25 cellular contexts compared by ENCODE assay signal in the genomic region with DNA sequence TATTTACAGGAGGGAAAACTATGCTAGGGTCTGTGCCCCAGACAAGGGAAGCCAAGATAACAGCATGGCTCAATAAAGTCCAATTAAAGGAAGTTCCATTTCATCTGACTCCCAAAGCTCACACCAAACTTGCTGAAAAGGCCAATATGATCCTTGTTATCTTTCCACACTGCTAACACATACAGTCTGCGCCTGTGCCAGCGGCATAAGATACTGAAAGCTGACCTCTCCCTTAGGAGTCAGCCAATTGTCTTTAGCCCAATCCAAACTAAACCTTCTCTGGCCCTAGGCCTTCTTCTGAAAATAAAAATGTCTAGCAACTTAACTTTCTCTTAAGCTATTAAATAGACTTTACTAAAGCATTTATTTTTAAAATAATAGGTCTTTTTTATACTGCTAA.
"Had no signal": no experiment of that assay in that cellular context is flagged by ENCODE, and none has a peak within 500 bp of the region (broad histone marks: within the 10 kb centered on the region; RNA-seq: fewer than 3 reads in every experiment).

No MANE protein-coding gene starts in this region.

- H3K9me3 ChIP-seq: stomach, suprapubic skin, testis, thoracic aorta, thyroid gland, tibial artery, tibial nerve, transverse colon, upper lobe of left lung, upper lobe of right lung, uterus, vagina had no signal

- H3K36me3 ChIP-seq: stomach, suprapubic skin, thoracic aorta, thyroid gland, tibial artery, tibial nerve, transverse colon, upper lobe of left lung, upper lobe of right lung, uterus, vagina had no signal

- DNase-seq: stimulated activated CD4-positive, alpha-beta T cell treated with anti-CD3 and anti-CD28 coated beads, Interleukin-2, amount 100 ng/mL, for 48 hours; stimulated activated CD4-positive, alpha-beta T cell treated with anti-CD3 and anti-CD28 coated beads, Interleukin-4, amount 100 ng/mL, for 1 hour; stimulated activated CD4-positive, alpha-beta T cell treated with anti-CD3 and anti-CD28 coated beads, Interleukin-4, amount 100 ng/mL, for 24 hours; stimulated activated CD4-positive, alpha-beta T cell treated with anti-CD3 and anti-CD28 coated beads, Interleukin-4, amount 100 ng/mL, for 4 hours; stimulated activated CD8-positive, alpha-beta memory T cell treated with anti-CD3 and anti-CD28 coated beads, Interleukin-4, amount 100 ng/mL, for 48 hours; stimulated activated naive B cell treated with anti-CD40 and anti-IgM and Interleukin-4, amounts not matched to agents 10 μg/mL and 1 μg/mL and 100 μg/mL, for 72 hours; stimulated activated naive CD4-positive, alpha-beta T cell; stimulated activated naive CD4-positive, alpha-beta T cell treated with Interleukin-2 at 50 U/mL for 16 hours; stimulated activated naive CD8-positive, alpha-beta T cell treated with anti-CD3 and anti-CD28 coated beads, Interleukin-15, amount 100 ng/mL, for 72 hours; stimulated activated naive CD8-positive, alpha-beta T cell treated with anti-CD3 and anti-CD28 coated beads, Interleukin-15, Interleukin-2, amounts not matched to agents 100 U/mL and 50 U/mL, for 24 hours; stomach; substantia nigra; testis; thyroid gland; tibial artery; transverse colon; upper lobe of left lung; upper lobe of right lung; uterus had no signal

- H3K27me3 ChIP-seq: stomach, suprapubic skin, testis, thyroid gland, tibial artery, tibial nerve, transverse colon, upper lobe of left lung, upper lobe of right lung, uterus, vagina had no signal

- H3K4me3 ChIP-seq: stomach, suprapubic skin, testis, thoracic aorta, thyroid gland, tibial artery, tibial nerve, transverse colon, upper lobe of left lung, upper lobe of right lung, uterus, vagina had no signal

- H3K27ac ChIP-seq: stomach, suprapubic skin, testis, thoracic aorta, thyroid gland, tibial artery, tibial nerve, transverse colon, upper lobe of left lung, upper lobe of right lung, uterus, vagina had no signal

- H3K4me1 ChIP-seq: stomach, suprapubic skin, testis, thyroid gland, tibial artery, tibial nerve, transverse colon, upper lobe of left lung, upper lobe of right lung, uterus, vagina had no signal

- ATAC-seq: stimulated activated effector memory CD8-positive, alpha-beta T cell treated with anti-CD3 and anti-CD28 coated beads, Interleukin-12 subunit alpha, Interleukin-12 subunit beta, amount 100 ng/mL, for 72 hours; stimulated activated memory B cell treated with anti-CD40 and anti-IgM and Interleukin-4, amounts not matched to agents 10 μg/mL and 1 μg/mL and 100 μg/mL, for 72 hours; stimulated activated naive B cell treated with anti-CD40 and anti-IgM and Interleukin-4, amounts not matched to agents 10 μg/mL and 1 μg/mL and 100 μg/mL, for 72 hours; stimulated activated naive CD8-positive, alpha-beta T cell treated with anti-CD3 and anti-CD28 coated beads, Interleukin-15, amount 100 ng/mL, for 72 hours; stimulated activated naive CD8-positive, alpha-beta T cell treated with anti-CD3 and anti-CD28 coated beads, Interleukin-15, Interleukin-2, amounts not matched to agents 100 U/mL and 50 U/mL, for 24 hours; upper lobe of right lung had no signal
